ENCODE assay signal across 9 cellular contexts in genomic region chr3:10015476-10015904, GRCh38. TPM values are rescaled to one million over a fixed set of nuclear protein-coding genes. Genes with fewer than 3 reads are reported as not detected.
DNase-seq lines count a peak whose midpoint lies in the region; ATAC-seq, FAIRE-seq and TF ChIP-seq lines count a peak whose summit lies in the region.
"Had no signal": no experiment of that assay in that cellular context is flagged by ENCODE, and none has a peak within 500 bp of the region (broad histone marks: within the 10 kb centered on the region; RNA-seq: fewer than 3 reads in every experiment).

No MANE protein-coding gene starts in this region.

- H3K23ac ChIP-seq in H9 (ENCODE audit: insufficient read length, low read depth, low read length) = no peak overlapping the region

- no peak overlapping the region for H3K4me3 ChIP-seq in K562

- ATAC-seq in K562 = no peak
- ATAC-seq in HG02763 (IDR thresholded peaks at IDR 0.05; ENCODE audit: unreplicated experiment) = no peak
- ATAC-seq in stimulated activated memory B cell treated with anti-CD40 and anti-IgM and Interleukin-4, amounts not matched to agents 10 μg/mL and 1 μg/mL and 100 μg/mL, for 72 hours = no peak
- ATAC-seq: HCT116 had no signal

- H4K5ac ChIP-seq in H9 (ENCODE audit: insufficient read length, low read depth, low read length) = no peak overlapping the region

- no peak overlapping the region for H3T11ph ChIP-seq in H9 (ENCODE audit: low read length)

- no TSS peak for BruUV-seq in K562 (replicated peaks; lab: Mats Ljungman, UMichigan)

- H3K9me3 ChIP-seq in K562 (replicated peaks; ENCODE audit: control insufficient read depth, insufficient read depth, low read depth, low read length) (no peaks in the 10 kb centered on the region), H9 (ENCODE audit: control insufficient read depth, low read depth, low read length) (no peaks in the 10 kb centered on the region)

- no peak overlapping the region for H3K4me2 ChIP-seq in K562 (ENCODE audit: insufficient read depth, low read length)
- no peak overlapping the region for H3K4me2 ChIP-seq in H9 (ENCODE audit: insufficient read depth, insufficient read length, low read length)

- no peak overlapping the region for H3K4me3 Mint-ChIP-seq in H9
- H3K4me3 Mint-ChIP-seq in stimulated activated memory B cell treated with anti-CD40 and anti-IgM and Interleukin-4, amounts not matched to agents 10 μg/mL and 1 μg/mL and 100 μg/mL, for 72 hours = no peak overlapping the region

- no peak for TF ChIP-seq RAD21 in K562 (CRISPR knock-in tag; conservative IDR thresholded peaks at IDR 0.05 in 1 of 2, IDR thresholded peaks at IDR 0.05 in 1 of 2)

- H3K9me3 Mint-ChIP-seq in H9 = no peaks in the 10 kb centered on the region
- no peaks in the 10 kb centered on the region for H3K9me3 Mint-ChIP-seq in stimulated activated memory B cell treated with anti-CD40 and anti-IgM and Interleukin-4, amounts not matched to agents 10 μg/mL and 1 μg/mL and 100 μg/mL, for 72 hours

- no peak for TF ChIP-seq EP300 in K562 (IDR thresholded peaks at IDR 0.05; ENCODE audit: low read length)

- H2AFZ ChIP-seq in K562 (ENCODE audit: low read depth, low read length) (no peak overlapping the region), H9 (ENCODE audit: low read length) (no peak overlapping the region)

- CTCF ChIA-PET in K562 (lab: Yijun Ruan, JAX; ENCODE audit: low intra/inter-chr PET ratio) = no interaction called here

- H4K8ac ChIP-seq in H9 (replicated peaks; ENCODE audit: insufficient read length, low read depth, low read length) = no peak overlapping the region

- DNase-seq in HK-2 (ENCODE audit: unreplicated experiment) (peak; percentile 71), K562 (ENCODE audit: extremely low read depth in 1 of 4, low spot score in 3 of 4) (no peak), inferior parietal cortex (ENCODE audit: extremely low spot score) (peak; percentile 79), stromal cell of bone marrow (ENCODE audit: low read depth) (peak; percentile 91), H9 (no peak), RPMI8226 (no peak)

- H4K91ac ChIP-seq in H9 (ENCODE audit: insufficient read length, low read depth, low read length) = no peak overlapping the region

- H4K20me1 ChIP-seq in K562 (replicated peaks; ENCODE audit: control insufficient read depth, insufficient read depth, low read length) (no peaks in the 10 kb centered on the region; the same call in 1 of the 2 replicates), H9 (ENCODE audit: control insufficient read depth, insufficient read depth, insufficient read length) (no peaks in the 10 kb centered on the region)

- in situ Hi-C loops in K562 (cut with MboI) = no loop called here

- no peaks in the 10 kb centered on the region for H3K79me1 ChIP-seq in H9 (ENCODE audit: insufficient read depth, low read depth, low read length, poor library complexity, severe bottlenecking)

- intact Hi-C loops in K562 (cut with micrococcal nuclease) = no loop called here

- H3K27me3 Mint-ChIP-seq in H9 (ENCODE audit: low read depth) = peaks cover 14% of the 10 kb centered on the region
- H3K27me3 Mint-ChIP-seq in stimulated activated memory B cell treated with anti-CD40 and anti-IgM and Interleukin-4, amounts not matched to agents 10 μg/mL and 1 μg/mL and 100 μg/mL, for 72 hours = no peaks in the 10 kb centered on the region

- H3K27ac ChIP-seq in K562 (ENCODE audit: extremely low read depth, low read depth, low read length) = no peak overlapping the region
- no peak overlapping the region for H3K27ac ChIP-seq in H9 (ENCODE audit: insufficient read length, low read depth, low read length)

- POLR2A ChIA-PET in K562 (lab: Yijun Ruan, JAX) = interaction anchor here (1.6 to 2.2 kb wide), 2 partner anchors 9 to 11 kb away, joined by 5 to 8 read pairs; no protein-coding TSS in a partner anchor

- 48% methylated on average over 10 of the region's 10 CpGs for WGBS in K562 (ENCODE audit: insufficient coverage, low coverage, missing lambda C conversion rate)
- no CpG with 5 or more reads among the region's 10 CpGs for WGBS in H9 (ENCODE audit: extremely low coverage, insufficient read length, low lambda C conversion rate)

- peaks cover 0 to 10% (median 1%) of the 10 kb centered on the region in 3 experiments; a peak in 3 of 7 replicates for H3K36me3 Mint-ChIP-seq in H9 (ENCODE audit: insufficient read depth in 1 of 3, low read depth in 3 of 3)
- peaks cover 17% of the 10 kb centered on the region for H3K36me3 Mint-ChIP-seq in stimulated activated memory B cell treated with anti-CD40 and anti-IgM and Interleukin-4, amounts not matched to agents 10 μg/mL and 1 μg/mL and 100 μg/mL, for 72 hours

- H3K56ac ChIP-seq in H9 (ENCODE audit: insufficient read length, low read depth, low read length) = no peak overlapping the region

- H3K9me1 ChIP-seq in K562 (ENCODE audit: control insufficient read depth, insufficient read depth, low read length) = no peaks in the 10 kb centered on the region

- no peak overlapping the region for H2AK5ac ChIP-seq in H9 (ENCODE audit: insufficient read length, low read length)

- H2BK15ac ChIP-seq in H9 (ENCODE audit: low read depth, low read length) = no peak overlapping the region

- TF ChIP-seq CTCF in K562 (IDR thresholded peaks at IDR 0.05 in 2 of 3, conservative IDR thresholded peaks at IDR 0.05 in 1 of 3; ENCODE audit: insufficient read depth in 2 of 3, low read depth in 1 of 3, low read length in 3 of 3) (no peak), H9 (conservative IDR thresholded peaks at IDR 0.05) (no peak)

- H3K18ac ChIP-seq in H9 (ENCODE audit: insufficient read length, low read depth, low read length) = no peak overlapping the region

- H3K9ac ChIP-seq in K562 (ENCODE audit: insufficient read depth in 1 of 2, low read depth in 2 of 2, low read length in 2 of 2) = peak overlapping the region in 1 of 2 experiments; percentile 72; a peak in 2 of 4 replicates
- no peak overlapping the region for H3K9ac ChIP-seq in H9 (ENCODE audit: extremely low read depth, insufficient read length, low read length)

- H3K4me1 ChIP-seq in K562 (replicated peaks in 1 of 2; ENCODE audit: control insufficient read depth in 2 of 2, insufficient read depth in 2 of 2, low read length in 2 of 2) (peaks cover under 1 to 17% of the 10 kb centered on the region in 2 experiments), H9 (ENCODE audit: insufficient read depth, low read length) (no peaks in the 10 kb centered on the region)

- H3K27me3 ChIP-seq in K562 (ENCODE audit: control insufficient read depth in 2 of 2, insufficient read depth in 2 of 2, low read length in 2 of 2) = no peaks in the 10 kb centered on the region
- H3K27me3 ChIP-seq in H9 (ENCODE audit: insufficient read depth, low read length) = no peaks in the 10 kb centered on the region

- no peak overlapping the region for H2BK20ac ChIP-seq in H9 (ENCODE audit: low read depth, low read length, poor library complexity, severe bottlenecking)

- peaks cover 4% of the 10 kb centered on the region for H3K23me2 ChIP-seq in H9 (ENCODE audit: insufficient read length, low read depth, low read length, poor library complexity, severe bottlenecking)

- peak; percentile 59 for FAIRE-seq in K562 (lab: Jason Lieb, UNC)

- peaks cover under 1 to 5% of the 10 kb centered on the region in 2 experiments for H3K4me1 Mint-ChIP-seq in H9
- peaks cover 10% of the 10 kb centered on the region for H3K4me1 Mint-ChIP-seq in stimulated activated memory B cell treated with anti-CD40 and anti-IgM and Interleukin-4, amounts not matched to agents 10 μg/mL and 1 μg/mL and 100 μg/mL, for 72 hours

- H2BK120ac ChIP-seq in H9 (ENCODE audit: low read depth, low read length, poor library complexity, severe bottlenecking) = no peak overlapping the region

- H3K79me2 ChIP-seq in K562 (ENCODE audit: control insufficient read depth, insufficient read depth, low read length) (no peaks in the 10 kb centered on the region), H9 (ENCODE audit: insufficient read depth, low read length) (no peaks in the 10 kb centered on the region)

- no peak overlapping the region for H2BK12ac ChIP-seq in H9 (ENCODE audit: insufficient read length, low read depth, low read length)

- TF ChIP-seq POLR2A in K562 (conservative IDR thresholded peaks at IDR 0.05) = no peak

- H3K14ac ChIP-seq in H9 (ENCODE audit: insufficient read depth, low read length) = no peak overlapping the region

- no peak overlapping the region for H2BK5ac ChIP-seq in H9 (ENCODE audit: insufficient read length, low read length)

- peaks cover 27% of the 10 kb centered on the region for H3K36me3 ChIP-seq in K562 (ENCODE audit: control insufficient read depth, insufficient read depth, low read length)

- H3K4ac ChIP-seq in H9 (ENCODE audit: low read depth, low read length) = no peak overlapping the region

- no peak overlapping the region for H3K27ac Mint-ChIP-seq in H9
- no peak overlapping the region for H3K27ac Mint-ChIP-seq in stimulated activated memory B cell treated with anti-CD40 and anti-IgM and Interleukin-4, amounts not matched to agents 10 μg/mL and 1 μg/mL and 100 μg/mL, for 72 hours

RNA-seq across cellular contexts. Expression of gene FANCD2, which starts 10.7 kb away (rescaled TPM):
- total RNA-seq in K562 (2011; cell fraction: chromatin; rRNA removed; ENCODE audit: low replicate concordance) = 268 and 516 TPM in 2 replicates
- 162 and 189 TPM in 2 replicates for total RNA-seq in K562 (2011; cell fraction: nucleolus; rRNA removed)
- 223 and 257 TPM in 2 replicates for total RNA-seq in K562 (2011; cell fraction: nucleoplasm; rRNA removed)
- total RNA-seq in K562 (2014; rRNA removed) (77.8 and 83.6 TPM in 2 replicates), K562 (2014; rRNA removed; fragmentation: Illumina TruSeq; extraction: Trizol) (96.1 and 107 TPM in 2 replicates), K562 (2015; rRNA removed; fragmentation: Illumina TruSeq; extraction: Trizol) (72.5 and 78.9 TPM in 2 replicates), K562 (2021) (58.3 and 59.4 TPM in 2 replicates), H9 (2021) (67.8 and 74.9 TPM in 2 replicates)
- polyA plus RNA-seq in K562 (2011; rRNA removed) (108 and 137 TPM in 2 replicates), K562 (2014; fragmentation: Illumina TruSeq; extraction: Trizol) (71.7 and 111 TPM in 2 replicates), K562 (2014; fragmentation: Nextera tagmentation; extraction: Ambion mirVana) (100 to 1,000 TPM in 1 of 2 experiments, 10 to 100 TPM in 1; 86.6 to 105 TPM), K562 (2014; rRNA removed) (96.2 and 114 TPM in 2 replicates)
- polyA plus RNA-seq in K562 (2011; cell fraction: cytosol; rRNA removed) = 32.9 and 56.4 TPM in 2 replicates
- 206 and 218 TPM in 2 replicates for polyA plus RNA-seq in K562 (2011; cell fraction: nucleus; rRNA removed)
- polyA plus RNA-seq in K562 (2012) = 72.4 and 103 TPM in 2 replicates
- 159 and 165 TPM in 2 replicates for polyA minus RNA-seq in K562 (2011; rRNA and poly(A)+ RNA removed)
- polyA minus RNA-seq in K562 (2011; cell fraction: cytosol; rRNA and poly(A)+ RNA removed) = 36.9 and 53.2 TPM in 2 replicates
- polyA minus RNA-seq in K562 (2011; cell fraction: nucleus; rRNA and poly(A)+ RNA removed) = 95.3 and 162 TPM in 2 replicates

RNA-seq across cellular contexts. Expression of gene EMC3, which starts 28.8 kb away (rescaled TPM):
- total RNA-seq in K562 (2011; cell fraction: chromatin; rRNA removed; ENCODE audit: low replicate concordance) = 150 and 205 TPM in 2 replicates
- 107 and 124 TPM in 2 replicates for total RNA-seq in K562 (2011; cell fraction: nucleolus; rRNA removed)
- total RNA-seq in K562 (2011; cell fraction: nucleoplasm; rRNA removed) = 132 and 160 TPM in 2 replicates
- total RNA-seq in K562 (2014; rRNA removed) (43.1 and 58.1 TPM in 2 replicates), K562 (2014; rRNA removed; fragmentation: Illumina TruSeq; extraction: Trizol) (128 and 134 TPM in 2 replicates), K562 (2015; rRNA removed; fragmentation: Illumina TruSeq; extraction: Trizol) (87.2 and 87.6 TPM in 2 replicates), K562 (2021) (102 and 115 TPM in 2 replicates), H9 (2021) (39.3 and 45.6 TPM in 2 replicates)
- polyA plus RNA-seq in K562 (2011; rRNA removed) (203 and 301 TPM in 2 replicates), K562 (2014; fragmentation: Illumina TruSeq; extraction: Trizol) (217 and 250 TPM in 2 replicates), K562 (2014; fragmentation: Nextera tagmentation; extraction: Ambion mirVana) (100 to 1,000 TPM; 323 to 331 TPM), K562 (2014; rRNA removed) (174 and 176 TPM in 2 replicates)
- polyA plus RNA-seq in K562 (2011; cell fraction: cytosol; rRNA removed) = 171 and 187 TPM in 2 replicates
- polyA plus RNA-seq in K562 (2011; cell fraction: nucleus; rRNA removed) = 65.7 and 92.6 TPM in 2 replicates
- polyA plus RNA-seq in K562 (2012) = 128 and 136 TPM in 2 replicates
- polyA minus RNA-seq in K562 (2011; rRNA and poly(A)+ RNA removed) = 163 and 220 TPM in 2 replicates
- 40.3 and 58.5 TPM in 2 replicates for polyA minus RNA-seq in K562 (2011; cell fraction: cytosol; rRNA and poly(A)+ RNA removed)
- polyA minus RNA-seq in K562 (2011; cell fraction: nucleus; rRNA and poly(A)+ RNA removed) = 10.9 and 19.1 TPM in 2 replicates

Comparison
In these comparisons a context has a peak if more than half of its experiments do, and no peak if none do; other contexts are left out.
1. DNase-seq: peak in HK-2 (single experiment), inferior parietal cortex (single experiment) and stromal cell of bone marrow (single experiment); none in K562 (0 of 4), H9 (single experiment) and RPMI8226 (single experiment).